In the genomic region with DNA sequence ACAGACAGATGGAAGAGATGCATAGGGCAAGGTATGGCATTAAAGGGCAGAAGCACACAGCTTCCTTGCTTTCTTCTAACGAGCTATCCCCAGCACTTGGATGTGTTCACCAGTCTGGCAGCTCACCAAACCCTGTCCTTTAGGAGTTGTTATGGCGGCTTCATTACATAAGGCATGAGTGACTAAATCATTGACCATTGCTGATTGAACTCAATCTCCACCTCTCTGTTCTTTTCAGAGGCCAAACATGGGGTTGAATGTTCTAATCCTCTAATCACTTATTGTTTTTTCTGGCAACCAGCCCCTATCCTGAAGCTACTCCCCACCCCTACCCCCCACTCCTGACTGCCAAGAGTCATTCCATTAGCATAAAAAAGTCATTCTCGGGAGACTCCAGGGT, we compare ENCODE assay signal across 16 cellular contexts.
DNase-seq lines count a peak whose midpoint lies in the region; ATAC-seq and TF ChIP-seq lines count a peak whose summit lies in the region.
"Had no signal": no experiment of that assay in that cellular context is flagged by ENCODE, and none has a peak within 500 bp of the region (broad histone marks: within the 10 kb centered on the region; RNA-seq: fewer than 3 reads in every experiment).

No MANE protein-coding gene starts in this region.

- no peak for ATAC-seq in GM19328 (IDR thresholded peaks at IDR 0.05; ENCODE audit: unreplicated experiment)
- ATAC-seq in natural killer cell treated with Interleukin-12 subunit alpha and Interleukin-12 subunit beta and Interleukin-15 and Interleukin-18, amount 100 ng/mL, for 72 hours, result no peak
- ATAC-seq: activated CD8-positive, alpha-beta T cell treated with anti-CD3 and anti-CD28 coated beads for 36 hours; CD8-positive, alpha-beta T cell had no signal

- H3K27me3 ChIP-seq in left ventricle myocardium inferior (ENCODE audit: low read depth), result no peaks in the 10 kb centered on the region
- H3K27me3 ChIP-seq: ascending aorta had no signal

- no peak overlapping the region for H3K4me3 Mint-ChIP-seq in natural killer cell treated with Interleukin-12 subunit alpha and Interleukin-12 subunit beta and Interleukin-15 and Interleukin-18, amount 100 ng/mL, for 72 hours
- H3K4me3 Mint-ChIP-seq: activated CD8-positive, alpha-beta T cell treated with anti-CD3 and anti-CD28 coated beads for 36 hours; CD8-positive, alpha-beta T cell had no signal

- intact Hi-C loops in left ventricle myocardium inferior (cut with micrococcal nuclease) (no loop called here), posterior cingulate gyrus (cut with DNase I) (no loop called here)

- no peaks in the 10 kb centered on the region for H3K9me3 Mint-ChIP-seq in natural killer cell treated with Interleukin-12 subunit alpha and Interleukin-12 subunit beta and Interleukin-15 and Interleukin-18, amount 100 ng/mL, for 72 hours
- H3K9me3 Mint-ChIP-seq: activated CD8-positive, alpha-beta T cell treated with anti-CD3 and anti-CD28 coated beads for 36 hours; CD8-positive, alpha-beta T cell had no signal

- no peaks in the 10 kb centered on the region for H3K36me3 ChIP-seq in left ventricle myocardium inferior
- H3K36me3 ChIP-seq: ascending aorta had no signal

- no peak overlapping the region for H3K27ac Mint-ChIP-seq in natural killer cell treated with Interleukin-12 subunit alpha and Interleukin-12 subunit beta and Interleukin-15 and Interleukin-18, amount 100 ng/mL, for 72 hours
- H3K27ac Mint-ChIP-seq: activated CD8-positive, alpha-beta T cell treated with anti-CD3 and anti-CD28 coated beads for 36 hours; CD8-positive, alpha-beta T cell had no signal

- H3K9me3 ChIP-seq in left ventricle myocardium inferior (replicated peaks), result no peaks in the 10 kb centered on the region
- H3K9me3 ChIP-seq: ascending aorta had no signal

- H3K36me3 Mint-ChIP-seq in natural killer cell treated with Interleukin-12 subunit alpha and Interleukin-12 subunit beta and Interleukin-15 and Interleukin-18, amount 100 ng/mL, for 72 hours, result peaks cover 4% of the 10 kb centered on the region
- H3K36me3 Mint-ChIP-seq: CD8-positive, alpha-beta T cell had no signal

- peak; percentile 24 for DNase-seq in NCI-H2029 (lab: John Stamatoyannopoulos, UW)
- DNase-seq in NCI-H2029 treated with DMSO at 0.1 percent for 48 hours (lab: John Stamatoyannopoulos, UW), result no peak
- DNase-seq in astrocyte of the cerebellum (ENCODE audit: low read depth), result peak; percentile 68
- DNase-seq in left ventricle myocardium inferior, result peak; percentile 19
- peak; percentile 91 for DNase-seq in stromal cell of bone marrow (ENCODE audit: low read depth)
- DNase-seq in natural killer cell treated with Interleukin-12 subunit alpha and Interleukin-12 subunit beta and Interleukin-15 and Interleukin-18, amount 100 ng/mL, for 72 hours (ENCODE audit: low spot score), result no peak
- DNase-seq in posterior cingulate gyrus, result no peak
- DNase-seq: 8988T; activated CD8-positive, alpha-beta T cell treated with anti-CD3 and anti-CD28 coated beads for 36 hours; CD8-positive, alpha-beta T cell; effector CD8-positive, alpha-beta T cell; GF-D8 had no signal

- no peaks in the 10 kb centered on the region for H3K4me1 Mint-ChIP-seq in natural killer cell treated with Interleukin-12 subunit alpha and Interleukin-12 subunit beta and Interleukin-15 and Interleukin-18, amount 100 ng/mL, for 72 hours (ENCODE audit: low read depth in 2 of 2)

- no peaks in the 10 kb centered on the region for H3K27me3 Mint-ChIP-seq in natural killer cell treated with Interleukin-12 subunit alpha and Interleukin-12 subunit beta and Interleukin-15 and Interleukin-18, amount 100 ng/mL, for 72 hours
- H3K27me3 Mint-ChIP-seq: activated CD8-positive, alpha-beta T cell treated with anti-CD3 and anti-CD28 coated beads for 36 hours had no signal

- peaks cover 66% of the 10 kb centered on the region for H3K4me1 ChIP-seq in left ventricle myocardium inferior

- TF ChIP-seq CTCF in astrocyte of the cerebellum (IDR thresholded peaks at IDR 0.05; ENCODE audit: low read depth, low read length, missing control alignments), result no peak
- no peak for TF ChIP-seq CTCF in left ventricle myocardium inferior (IDR thresholded peaks at IDR 0.05; ENCODE audit: borderline replicate concordance)

- H3K4me3 ChIP-seq in astrocyte of the cerebellum (ENCODE audit: low read depth, low read length) (no peak overlapping the region), left ventricle myocardium inferior (peak overlapping the region; percentile 62)
- H3K4me3 ChIP-seq: ascending aorta, skin epidermis had no signal

- in situ Hi-C loops in astrocyte of the cerebellum (cut with HindIII; ENCODE audit: low sequenced_read_pairs), result no loop called here

- H3K27ac ChIP-seq in left ventricle myocardium inferior (replicated peaks), result peak overlapping the region; percentile 81
- H3K27ac ChIP-seq: ascending aorta, KMS-11, skin epidermis had no signal

Comparison
In these comparisons a context has a peak if more than half of its experiments do, and no peak if none do; other contexts are left out.
1. DNase-seq: peak in NCI-H2029 (single experiment), astrocyte of the cerebellum (single experiment), left ventricle myocardium inferior (single experiment) and stromal cell of bone marrow (single experiment); none in NCI-H2029 treated with DMSO at 0.1 percent for 48 hours (single experiment), natural killer cell treated with Interleukin-12 subunit alpha and Interleukin-12 subunit beta and Interleukin-15 and Interleukin-18, amount 100 ng/mL, for 72 hours (single experiment) and posterior cingulate gyrus (0 of 10).